Comparison of ENCODE assay signal across 21 cellular contexts in genomic region chr7:103689262-103689661, GRCh38.
DNase-seq lines count a peak whose midpoint lies in the region; ATAC-seq lines count a peak whose summit lies in the region.
"Had no signal": no experiment of that assay in that cellular context is flagged by ENCODE, and none has a peak within 500 bp of the region (broad histone marks: within the 10 kb centered on the region; RNA-seq: fewer than 3 reads in every experiment).

No MANE protein-coding gene starts in this region.

- no peak overlapping the region for H2BK15ac ChIP-seq in mesenchymal stem cell (ENCODE audit: low read depth, poor library complexity, severe bottlenecking)

- peak overlapping the region; percentile 10; the same call in 1 of the 2 replicates for H3K4me3 ChIP-seq in SJCRH30
- H3K4me3 ChIP-seq in mesenchymal stem cell (ENCODE audit: insufficient read depth in 1 of 2, low read depth in 1 of 2, low read length in 2 of 2), result no peak overlapping the region

- H3K9me3 ChIP-seq in SJCRH30 (replicated peaks), result no peaks in the 10 kb centered on the region
- H3K9me3 ChIP-seq in mesenchymal stem cell (ENCODE audit: control insufficient read depth, low read length), result no peaks in the 10 kb centered on the region

- H3K18ac ChIP-seq in mesenchymal stem cell (ENCODE audit: low read depth in 1 of 2, low read length in 2 of 2), result no peak overlapping the region

- H4K91ac ChIP-seq in mesenchymal stem cell (ENCODE audit: low read length), result no peak overlapping the region

- H3K9ac ChIP-seq in mesenchymal stem cell (ENCODE audit: low read length), result no peak overlapping the region

- H3K36me3 ChIP-seq in SJCRH30, result no peaks in the 10 kb centered on the region
- H3K36me3 ChIP-seq in mesenchymal stem cell (ENCODE audit: control insufficient read depth in 1 of 2, insufficient read depth in 2 of 2, low read depth in 1 of 2, low read length in 2 of 2), result no peaks in the 10 kb centered on the region

- H2BK12ac ChIP-seq in mesenchymal stem cell (ENCODE audit: low read length in 2 of 2), result no peak overlapping the region

- H2BK5ac ChIP-seq in mesenchymal stem cell (ENCODE audit: low read depth, low read length, poor library complexity, severe bottlenecking), result no peak overlapping the region

- no peak overlapping the region for H2AFZ ChIP-seq in mesenchymal stem cell (ENCODE audit: low read depth, low read length)

- no peaks in the 10 kb centered on the region for H3K27me3 ChIP-seq in SJCRH30
- H3K27me3 ChIP-seq in mesenchymal stem cell (ENCODE audit: control insufficient read depth in 1 of 2, insufficient read depth in 1 of 2, low read length in 2 of 2), result no peaks in the 10 kb centered on the region

- DNase-seq in NCI-H1417 (lab: John Stamatoyannopoulos, UW) (peak; percentile 26 to 80 (median 49)), NCI-H1417 treated with DMSO at 0.1 percent for 48 hours (lab: John Stamatoyannopoulos, UW) (no peak), NCI-H146 treated with DMSO at 0.1 percent for 48 hours (lab: John Stamatoyannopoulos, UW; ENCODE audit: unreplicated experiment) (peak; percentile 39), SJCRH30 (no peak), mesenchymal stem cell (no peak)
- DNase-seq in activated effector memory CD4-positive, alpha-beta T cell treated with anti-CD3 and anti-CD28 coated beads, Interleukin-2, amount 50 U/mL, for 16 hours, result no peak
- DNase-seq: activated CD4-positive, alpha-beta T cell treated with anti-CD3 and anti-CD28 coated beads for 1 hour; activated CD8-positive, alpha-beta T cell treated with anti-CD3 and anti-CD28 coated beads, Interleukin-2, amount 10 ng/mL, durations not matched to agents 7 days and 5 days; activated naive CD4-positive, alpha-beta T cell treated with Interleukin-2 at 50 U/mL for 16 hours; activated T-cell treated with anti-CD3 and anti-CD28 coated beads, Interleukin-2, amount 50 U/mL, for 1 hour; anterior cingulate cortex; foreskin melanocyte; hippocampal formation; NCI-H446 treated with DMSO at 0.1 percent for 48 hours; stimulated activated CD8-positive, alpha-beta memory T cell treated with anti-CD3 and anti-CD28 coated beads, Interleukin-4, amount 100 ng/mL, for 48 hours; SW 1271; trophoblast cell had no signal

- H3K4me1 ChIP-seq in SJCRH30 (peaks cover 5% of the 10 kb centered on the region), mesenchymal stem cell (ENCODE audit: control insufficient read depth, insufficient read depth, low read depth, low read length) (peaks cover 2% of the 10 kb centered on the region)

- no peak overlapping the region for H3K23ac ChIP-seq in mesenchymal stem cell (ENCODE audit: low read length in 2 of 2)

- no peak overlapping the region for H4K8ac ChIP-seq in mesenchymal stem cell (ENCODE audit: low read length)

- no peak overlapping the region for H3K27ac ChIP-seq in SJCRH30
- H3K27ac ChIP-seq in mesenchymal stem cell (ENCODE audit: low read length, poor library complexity, severe bottlenecking), result no peak overlapping the region
- H3K27ac ChIP-seq: epithelial cell of prostate had no signal

- no peaks in the 10 kb centered on the region for H3K79me1 ChIP-seq in mesenchymal stem cell (replicated peaks; ENCODE audit: low read length, poor library complexity, severe bottlenecking)

- no peak overlapping the region for H2BK120ac ChIP-seq in mesenchymal stem cell (ENCODE audit: low read depth, low read length)

- no peak overlapping the region for H2AK5ac ChIP-seq in mesenchymal stem cell (ENCODE audit: low read length, severe bottlenecking)

- H3K4ac ChIP-seq in mesenchymal stem cell (ENCODE audit: low read depth in 1 of 2, low read length in 2 of 2), result no peak overlapping the region

- peak overlapping the region; percentile 29 for H3K4me2 ChIP-seq in mesenchymal stem cell (ENCODE audit: low read length, poor library complexity, severe bottlenecking)

- no peak overlapping the region for H3K14ac ChIP-seq in mesenchymal stem cell (ENCODE audit: low read length in 2 of 2)

- ATAC-seq in HG02571 (IDR thresholded peaks at IDR 0.05; ENCODE audit: unreplicated experiment) (no peak), GM21360 (IDR thresholded peaks at IDR 0.05; ENCODE audit: unreplicated experiment) (no peak)
- ATAC-seq: activated CD8-positive, alpha-beta T cell treated with anti-CD3 and anti-CD28 coated beads, Interleukin-2, amount 10 ng/mL, durations not matched to agents 7 days and 5 days; sciatic nerve had no signal

- 77% methylated on average over 5 of the region's 5 CpGs for WGBS in mesenchymal stem cell

Comparison
In these comparisons a context has a peak if more than half of its experiments do, and no peak if none do; other contexts are left out.
1. DNase-seq: peak in NCI-H1417 (3 of 3) and NCI-H146 treated with DMSO at 0.1 percent for 48 hours (single experiment); none in NCI-H1417 treated with DMSO at 0.1 percent for 48 hours (single experiment), SJCRH30 (0 of 2), mesenchymal stem cell (single experiment) and activated effector memory CD4-positive, alpha-beta T cell treated with anti-CD3 and anti-CD28 coated beads, Interleukin-2, amount 50 U/mL, for 16 hours (single experiment).